7 cellular contexts compared by ENCODE assay signal in the genomic region with DNA sequence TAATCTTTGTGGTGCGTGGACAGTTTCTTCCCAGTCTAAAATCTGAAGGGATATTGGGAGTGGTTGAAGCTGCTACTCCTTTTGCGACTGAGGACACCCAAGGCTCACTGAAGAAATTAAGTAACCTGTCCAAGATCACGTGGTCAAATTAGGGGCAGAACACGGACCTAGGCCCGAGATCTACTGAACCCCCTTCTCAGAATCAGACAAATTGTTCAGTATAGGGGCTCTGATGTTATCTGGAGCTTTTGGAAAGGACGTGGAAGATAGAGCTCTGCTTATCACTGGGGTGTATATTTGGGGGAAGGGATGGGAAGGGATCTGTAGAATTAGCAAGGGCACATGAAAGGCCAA. TPM values are rescaled to one million over a fixed set of nuclear protein-coding genes. Genes with fewer than 3 reads are reported as not detected.
DNase-seq lines count a peak whose midpoint lies in the region; ATAC-seq and TF ChIP-seq lines count a peak whose summit lies in the region.

No MANE protein-coding gene starts in this region.

- peak overlapping the region; percentile 62; the same call in 1 of the 2 replicates for H3K4me3 ChIP-seq in iPS DF 6.9 (ENCODE audit: low read length)
- H3K4me3 ChIP-seq in stomach smooth muscle (ENCODE audit: low read length in 2 of 2), result peak overlapping the region; percentile 90 to 94

- H3K9me3 ChIP-seq in iPS DF 6.9 (ENCODE audit: control insufficient read depth, insufficient read depth, low read length) (no peaks in the 10 kb centered on the region), stomach smooth muscle (ENCODE audit: control insufficient read depth in 2 of 2, low read length in 2 of 2) (no peaks in the 10 kb centered on the region)

- H3K9ac ChIP-seq in stomach smooth muscle (ENCODE audit: low read length in 2 of 2), result peak overlapping the region; percentile 90 to 93

- DNase-seq in HFFc6 (no peak), iPS DF 6.9 (ENCODE audit: low read depth, low spot score) (no peak), NCI-H187 treated with DMSO at 0.1 percent for 48 hours (lab: John Stamatoyannopoulos, UW) (no peak), NCI-H526 treated with DMSO at 0.1 percent for 48 hours (lab: John Stamatoyannopoulos, UW) (no peak)
- no peak for DNase-seq in activated CD8-positive, alpha-beta T cell treated with anti-CD3 and anti-CD28 coated beads for 36 hours

- ATAC-seq in activated CD8-positive, alpha-beta T cell treated with anti-CD3 and anti-CD28 coated beads for 36 hours, result no peak
- no peak for ATAC-seq in GM18907 (IDR thresholded peaks at IDR 0.05; ENCODE audit: unreplicated experiment)

- H3K27me3 ChIP-seq in iPS DF 6.9 (ENCODE audit: control insufficient read depth, insufficient read depth, low read length) (no peaks in the 10 kb centered on the region), stomach smooth muscle (ENCODE audit: control insufficient read depth in 1 of 2, insufficient read depth in 2 of 2, low read length in 2 of 2) (no peaks in the 10 kb centered on the region)

- H3K27me3 Mint-ChIP-seq in HFFc6 (ENCODE audit: insufficient read depth), result peaks cover 3% of the 10 kb centered on the region
- H3K27me3 Mint-ChIP-seq in activated CD8-positive, alpha-beta T cell treated with anti-CD3 and anti-CD28 coated beads for 36 hours, result no peaks in the 10 kb centered on the region

- intact Hi-C loops in activated CD8-positive, alpha-beta T cell treated with anti-CD3 and anti-CD28 coated beads for 36 hours (cut with micrococcal nuclease), result loop anchor here (5.0 kb wide), 1 partner anchor 288 kb away; the partner anchor contains the start of genes CHTF8 and UTP4

- TF ChIP-seq CTCF in HFFc6 (IDR thresholded peaks at IDR 0.05), result no peak; the same call in 1 of the 2 replicates
- TF ChIP-seq CTCF in activated CD8-positive, alpha-beta T cell treated with anti-CD3 and anti-CD28 coated beads for 36 hours (IDR thresholded peaks at IDR 0.05), result no peak

- H3K27ac ChIP-seq in iPS DF 6.9 (ENCODE audit: low read length) (no peak overlapping the region), stomach smooth muscle (ENCODE audit: low read length) (peak overlapping the region; percentile 70)

- no peaks in the 10 kb centered on the region for H3K9me3 Mint-ChIP-seq in HFFc6
- no peaks in the 10 kb centered on the region for H3K9me3 Mint-ChIP-seq in activated CD8-positive, alpha-beta T cell treated with anti-CD3 and anti-CD28 coated beads for 36 hours

- POLR2A ChIA-PET in activated CD8-positive, alpha-beta T cell treated with anti-CD3 and anti-CD28 coated beads for 36 hours (lab: Charles Lee), result interaction anchor here (0.9 to 2.4 kb wide), 8 partner anchors 11 to 720 kb away, joined by 3 to 16 read pairs (median 5); partner anchors contain the start of gene ZFP90

- H3K4me1 Mint-ChIP-seq in HFFc6 (ENCODE audit: low read depth), result peaks cover 24% of the 10 kb centered on the region
- peaks cover 21% of the 10 kb centered on the region for H3K4me1 Mint-ChIP-seq in activated CD8-positive, alpha-beta T cell treated with anti-CD3 and anti-CD28 coated beads for 36 hours (ENCODE audit: low read depth)

- no peaks in the 10 kb centered on the region for H3K36me3 Mint-ChIP-seq in HFFc6 (ENCODE audit: low read depth)
- H3K36me3 Mint-ChIP-seq in activated CD8-positive, alpha-beta T cell treated with anti-CD3 and anti-CD28 coated beads for 36 hours (ENCODE audit: low read depth), result peaks cover 12% of the 10 kb centered on the region

- H3K36me3 ChIP-seq in iPS DF 6.9 (ENCODE audit: control insufficient read depth, insufficient read depth, low read length), result no peaks in the 10 kb centered on the region
- no peaks in the 10 kb centered on the region for H3K36me3 ChIP-seq in stomach smooth muscle (ENCODE audit: control insufficient read depth in 2 of 2, insufficient read depth in 2 of 2, low read length in 2 of 2)

- peak overlapping the region; percentile 97 for H3K4me3 Mint-ChIP-seq in HFFc6
- H3K4me3 Mint-ChIP-seq in activated CD8-positive, alpha-beta T cell treated with anti-CD3 and anti-CD28 coated beads for 36 hours, result peak overlapping the region; percentile 92

- no peaks in the 10 kb centered on the region; the same call in 1 of the 2 replicates for H3K4me1 ChIP-seq in iPS DF 6.9 (ENCODE audit: control insufficient read depth, insufficient read depth, low read length)
- H3K4me1 ChIP-seq in stomach smooth muscle (ENCODE audit: control insufficient read depth, insufficient read depth, low read length), result peaks cover 9% of the 10 kb centered on the region

- CTCF ChIA-PET in activated CD8-positive, alpha-beta T cell treated with anti-CD3 and anti-CD28 coated beads for 36 hours (lab: Charles Lee), result interaction anchor here (0.7 to 1.3 kb wide), 4 partner anchors 35 to 312 kb away, joined by 3 to 6 read pairs (median 3); no protein-coding TSS in a partner anchor

- WGBS in iPS DF 6.9 (ENCODE audit: insufficient coverage, insufficient read length), result no CpG with 5 or more reads among the region's 6 CpGs

- peak overlapping the region; percentile 92 for H3K27ac Mint-ChIP-seq in HFFc6
- peak overlapping the region; percentile 93 for H3K27ac Mint-ChIP-seq in activated CD8-positive, alpha-beta T cell treated with anti-CD3 and anti-CD28 coated beads for 36 hours

RNA-seq across cellular contexts. Expression of gene TANGO6, which starts 0.9 kb away (rescaled TPM):
- total RNA-seq in HFFc6 (2021; fragmentation: NEBNext Ultra II Directional; extraction: Animal tissue kit (Norgen Biotek cat#: 25700)), result 10 to 100 TPM; 14.7 to 22.1 (median 18.9) TPM
- total RNA-seq in activated CD8-positive, alpha-beta T cell treated with anti-CD3 and anti-CD28 coated beads for 36 hours, result 10 to 100 TPM; 23.0 to 27.0 TPM
